10 cellular contexts compared by ENCODE assay signal in the genomic region with DNA sequence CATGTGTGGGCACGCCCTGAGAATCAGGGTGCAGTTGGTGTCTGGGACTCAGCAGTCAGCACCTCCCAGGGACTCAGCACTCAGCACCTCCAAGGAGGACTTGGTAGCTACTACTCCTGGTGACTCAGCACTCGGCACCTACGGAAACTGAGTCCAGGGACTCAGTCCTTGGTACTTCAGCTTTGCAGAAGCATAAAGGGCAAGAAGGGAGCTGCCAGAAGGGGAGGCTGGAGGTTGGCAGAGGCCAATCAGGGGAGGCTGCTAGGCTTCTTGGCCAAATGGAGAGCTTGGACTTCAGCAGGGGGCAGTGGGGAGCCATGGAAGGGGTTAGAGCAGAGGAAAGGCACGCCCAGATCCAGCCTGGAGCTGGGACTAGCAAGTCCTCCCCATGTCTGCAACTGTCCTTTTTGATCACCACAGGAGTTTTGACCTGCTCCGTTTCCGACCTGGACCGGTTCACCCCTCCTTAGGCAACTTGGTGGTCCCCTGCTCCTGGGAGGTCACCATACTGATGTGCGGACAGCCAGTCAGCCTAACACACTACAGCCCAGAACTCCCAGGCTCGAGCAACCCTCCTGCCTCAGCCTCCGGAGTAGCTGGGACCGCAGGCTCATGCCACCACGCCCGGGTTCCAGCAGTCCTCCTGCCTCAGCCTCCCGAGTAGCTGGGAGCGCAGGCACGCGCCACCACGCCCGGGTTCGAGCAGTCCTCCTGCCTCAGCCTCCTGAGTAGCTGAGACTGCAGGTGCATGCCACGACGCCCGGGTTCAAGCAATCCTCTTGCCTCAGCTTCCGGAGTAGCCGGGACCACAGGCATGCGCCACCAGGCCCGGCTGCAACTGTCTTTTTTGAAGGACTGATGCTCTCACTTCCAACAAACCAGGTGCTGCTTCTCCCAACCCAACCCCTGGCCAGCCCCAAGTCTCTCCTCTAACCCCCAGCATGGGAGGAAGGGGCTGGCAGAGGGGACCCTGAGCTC. TPM values are rescaled to one million over a fixed set of nuclear protein-coding genes. Genes with fewer than 3 reads are reported as not detected.
DNase-seq lines count a peak whose midpoint lies in the region; ATAC-seq and TF ChIP-seq lines count a peak whose summit lies in the region.
"Had no signal": no experiment of that assay in that cellular context is flagged by ENCODE, and none has a peak within 500 bp of the region (broad histone marks: within the 10 kb centered on the region; RNA-seq: fewer than 3 reads in every experiment).

No MANE protein-coding gene starts in this region.

- H3K27me3 Mint-ChIP-seq in naive thymus-derived CD4-positive, alpha-beta T cell, result peaks cover 0 to 5% (median 0%) of the 10 kb centered on the region in 5 donors

- H3K27ac ChIP-seq in naive thymus-derived CD4-positive, alpha-beta T cell (ENCODE audit: low read depth, low read length), result no peak overlapping the region
- H3K27ac ChIP-seq: HL-60 had no signal

- TF ChIP-seq CTCF in choroid plexus epithelial cell (conservative IDR thresholded peaks at IDR 0.05; ENCODE audit: low read depth, low read length), result peak; percentile 52

- CTCF ChIA-PET in naive thymus-derived CD4-positive, alpha-beta T cell (lab: Charles Lee), result interaction anchor here (0.8 to 1.2 kb wide), 3 partner anchors 16 to 33 kb away, joined by 4 to 9 read pairs (median 4); no protein-coding TSS in a partner anchor

- H3K9me3 Mint-ChIP-seq in naive thymus-derived CD4-positive, alpha-beta T cell, result no peaks in the 10 kb centered on the region

- ATAC-seq in naive thymus-derived CD4-positive, alpha-beta T cell, result no peak

- intact Hi-C loops in naive thymus-derived CD4-positive, alpha-beta T cell (cut with micrococcal nuclease), result no loop called here

- no peaks in the 10 kb centered on the region for H3K27me3 ChIP-seq in naive thymus-derived CD4-positive, alpha-beta T cell (ENCODE audit: control insufficient read depth in 2 of 2, insufficient read depth in 2 of 2, low read length in 2 of 2)

- peak; percentile 44 for DNase-seq in DMS53 (lab: John Stamatoyannopoulos, UW)
- DNase-seq in DMS53 treated with DMSO at 0.1 percent for 48 hours (lab: John Stamatoyannopoulos, UW; ENCODE audit: unreplicated experiment), result no peak
- peak; percentile 21 for DNase-seq in LHCN-M2 (ENCODE audit: low read depth)
- DNase-seq in choroid plexus epithelial cell (ENCODE audit: low read depth), result peak; percentile 47
- DNase-seq in naive thymus-derived CD4-positive, alpha-beta T cell, result peak in 1 of 9 donors; percentile 21
- DNase-seq in SIG-M5 treated with dmso at 0.1 percent for 504 hours (lab: John Stamatoyannopoulos, UW; ENCODE audit: unreplicated experiment), result no peak
- DNase-seq in HuH-7.5 (ENCODE audit: low spot score), result no peak
- no peak for DNase-seq in NCI-H2029 treated with DMSO at 0.1 percent for 48 hours (lab: John Stamatoyannopoulos, UW)

- peak overlapping the region; percentile 36 to 87 (median 72) for H3K4me3 Mint-ChIP-seq in naive thymus-derived CD4-positive, alpha-beta T cell

- peak overlapping the region in 3 of 9 donors; percentile 11 to 82 (median 38) for H3K27ac Mint-ChIP-seq in naive thymus-derived CD4-positive, alpha-beta T cell

- H3K4me1 ChIP-seq in naive thymus-derived CD4-positive, alpha-beta T cell (ENCODE audit: control insufficient read depth in 2 of 2, insufficient read depth in 2 of 2, low read length in 2 of 2), result peaks cover 7 to 25% of the 10 kb centered on the region in 2 donors

- POLR2A ChIA-PET in naive thymus-derived CD4-positive, alpha-beta T cell (lab: Charles Lee), result interaction anchor here (1.0 to 1.6 kb wide), 5 partner anchors 23 to 27 kb away, joined by 3 to 10 read pairs (median 4); partner anchors contain the start of gene SIGIRR

- H3K9me3 ChIP-seq in naive thymus-derived CD4-positive, alpha-beta T cell (ENCODE audit: control insufficient read depth in 2 of 3, low read length in 3 of 3), result no peaks in the 10 kb centered on the region

- H3K36me3 ChIP-seq in naive thymus-derived CD4-positive, alpha-beta T cell (ENCODE audit: control insufficient read depth in 2 of 3, insufficient read depth in 3 of 3, low read length in 3 of 3), result no peaks in the 10 kb centered on the region

- no peak overlapping the region for H3K4me3 ChIP-seq in choroid plexus epithelial cell (ENCODE audit: low read depth, low read length)
- H3K4me3 ChIP-seq in naive thymus-derived CD4-positive, alpha-beta T cell (ENCODE audit: low read length), result no peak overlapping the region

- peaks cover 0 to 2% (median 0%) of the 10 kb centered on the region in 5 donors for H3K36me3 Mint-ChIP-seq in naive thymus-derived CD4-positive, alpha-beta T cell

- peaks cover 12 to 41% (median 28%) of the 10 kb centered on the region in 7 donors for H3K4me1 Mint-ChIP-seq in naive thymus-derived CD4-positive, alpha-beta T cell

RNA-seq across cellular contexts. Expression of gene ANO9, which starts 1.5 kb away (rescaled TPM):
- not detected in 2 replicates for total RNA-seq in LHCN-M2 (2014; rRNA removed)
- polyA plus RNA-seq in LHCN-M2 (2012), result not detected
- 100 to 1,000 TPM in 1 of 5 experiments, 10 to 100 TPM in 4; 85.2 to 107 (median 94.0) TPM for total RNA-seq in naive thymus-derived CD4-positive, alpha-beta T cell
- 1 to 10 TPM; 9.0 to 9.7 TPM for polyA plus RNA-seq in naive thymus-derived CD4-positive, alpha-beta T cell
- total RNA-seq: skeletal muscle tissue had no signal

RNA-seq across cellular contexts. Expression of gene PTDSS2, which starts 9.7 kb away (rescaled TPM):
- total RNA-seq in LHCN-M2 (2014; rRNA removed), result 40.7 and 51.2 TPM in 2 replicates
- 24.6 TPM for polyA plus RNA-seq in LHCN-M2 (2012)
- total RNA-seq in naive thymus-derived CD4-positive, alpha-beta T cell, result 10 to 100 TPM; 19.3 to 27.7 (median 23.4) TPM
- 1 to 10 TPM; 9.0 to 9.9 TPM for polyA plus RNA-seq in naive thymus-derived CD4-positive, alpha-beta T cell

RNA-seq across cellular contexts. Expression of gene SIGIRR, which starts 25.6 kb away (rescaled TPM):
- total RNA-seq in LHCN-M2 (2014; rRNA removed), result 5.5 and 5.8 TPM in 2 replicates
- polyA plus RNA-seq in LHCN-M2 (2012), result 9.5 TPM
- 100 to 1,000 TPM; 210 to 497 (median 392) TPM for total RNA-seq in naive thymus-derived CD4-positive, alpha-beta T cell
- 100 to 1,000 TPM; 223 to 305 TPM for polyA plus RNA-seq in naive thymus-derived CD4-positive, alpha-beta T cell

RNA-seq across cellular contexts. Expression of gene PKP3, which starts 46.3 kb away (rescaled TPM):
- 3.7 and 4.7 TPM in 2 replicates for total RNA-seq in LHCN-M2 (2014; rRNA removed)
- 2.1 TPM for polyA plus RNA-seq in LHCN-M2 (2012)
- total RNA-seq in naive thymus-derived CD4-positive, alpha-beta T cell, result not detected
- not detected for polyA plus RNA-seq in naive thymus-derived CD4-positive, alpha-beta T cell

Comparison
In these comparisons a context has a peak if more than half of its experiments do, and no peak if none do; other contexts are left out.
1. DNase-seq: peak in DMS53 (single experiment), LHCN-M2 (single experiment) and choroid plexus epithelial cell (single experiment); none in DMS53 treated with DMSO at 0.1 percent for 48 hours (single experiment), SIG-M5 treated with dmso at 0.1 percent for 504 hours (single experiment), HuH-7.5 (single experiment) and NCI-H2029 treated with DMSO at 0.1 percent for 48 hours (single experiment).
2. RNA of gene ANO9, which starts 1.5 kb away (total RNA-seq): 85.2 to 107 TPM in naive thymus-derived CD4-positive, alpha-beta T cell; not detected in LHCN-M2; every median in the first group is over 10 times any median in the second.
3. RNA of gene SIGIRR, which starts 25.6 kb away (total RNA-seq): 210 to 497 TPM in naive thymus-derived CD4-positive, alpha-beta T cell; 5.5 to 5.8 TPM in LHCN-M2; every median in the first group is over 10 times any median in the second.